In the genomic region with DNA sequence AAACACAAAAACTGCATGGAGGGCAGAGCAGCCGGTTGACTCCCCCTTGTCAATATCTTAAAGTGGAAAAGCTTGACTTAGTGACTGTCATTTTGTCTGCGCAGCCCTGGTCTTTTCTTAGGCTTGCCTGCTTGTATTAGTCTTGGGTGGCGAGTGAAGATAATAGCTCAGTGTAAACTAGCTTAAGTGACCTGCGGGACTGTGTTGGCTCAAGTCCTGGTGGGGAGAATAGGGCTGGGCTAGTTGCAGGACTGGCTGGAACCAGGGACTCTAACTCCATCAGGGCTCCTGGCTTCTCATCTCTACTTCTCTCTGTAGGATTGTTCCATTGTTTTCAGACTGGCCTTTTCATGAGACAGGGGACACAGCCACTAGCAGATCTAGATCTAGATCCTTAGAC, we compare ENCODE assay signal across 17 cellular contexts.
"Had no signal": no experiment of that assay in that cellular context is flagged by ENCODE, and none has a peak within 500 bp of the region (broad histone marks: within the 10 kb centered on the region; RNA-seq: fewer than 3 reads in every experiment).

No MANE protein-coding gene starts in this region.

- H3K27me3 Mint-ChIP-seq: activated B cell treated with CpG ODN at 0.5 μM for 24 hours; activated CD4-positive, alpha-beta T cell treated with anti-CD3 and anti-CD28 coated beads, Interleukin-2, amount 10 ng/mL, durations not matched to agents 24 days and 14 days; effector memory CD8-positive, alpha-beta T cell had no signal

- H2AFZ ChIP-seq: neural progenitor cell had no signal

- H3K4me3 ChIP-seq: ascending aorta, breast epithelium, lower lobe of right lung, neural progenitor cell, ovary, sigmoid colon had no signal

- H3K9me3 Mint-ChIP-seq: activated B cell treated with CpG ODN at 0.5 μM for 24 hours; activated CD4-positive, alpha-beta T cell treated with anti-CD3 and anti-CD28 coated beads, Interleukin-2, amount 10 ng/mL, durations not matched to agents 24 days and 14 days; mesothelial cell of epicardium had no signal

- H3K27ac Mint-ChIP-seq: activated B cell treated with CpG ODN at 0.5 μM for 24 hours; activated CD4-positive, alpha-beta T cell treated with anti-CD3 and anti-CD28 coated beads, Interleukin-2, amount 10 ng/mL, durations not matched to agents 24 days and 14 days; mesothelial cell of epicardium; neural progenitor cell; T-helper 2 cell treated with Interferon-gamma antibody and Interleukin-4, amounts not matched to agents 5 μg/mL and 100 μg/mL, for 36 hours had no signal

- DNase-seq: activated B cell treated with CpG ODN at 0.5 μM for 24 hours; activated CD4-positive, alpha-beta T cell treated with anti-CD3 and anti-CD28 coated beads, Interleukin-2, amount 10 ng/mL, durations not matched to agents 24 days and 14 days; cerebellar nuclear complex; effector memory CD8-positive, alpha-beta T cell; foreskin melanocyte; head of caudate nucleus; immature natural killer cell; lower lobe of right lung; ovary; sigmoid colon; stimulated activated CD4-positive, alpha-beta T cell treated with anti-CD3 and anti-CD28 coated beads, Interleukin-1b, Interleukin-23, amount 100 ng/mL, for 48 hours had no signal

- H3K27me3 ChIP-seq: ascending aorta, breast epithelium, neural progenitor cell, ovary, sigmoid colon had no signal

- ATAC-seq: effector memory CD8-positive, alpha-beta T cell had no signal

- H3K9me3 ChIP-seq: ascending aorta, breast epithelium, lower lobe of right lung, ovary, sigmoid colon had no signal

- H3K9ac ChIP-seq: neural progenitor cell had no signal

- H3K36me3 ChIP-seq: ascending aorta, breast epithelium, lower lobe of right lung, neural progenitor cell, ovary, sigmoid colon had no signal

- H3K27ac ChIP-seq: ascending aorta, breast epithelium, epithelial cell of prostate, lower lobe of right lung, neural progenitor cell, ovary, sigmoid colon had no signal

- H3K36me3 Mint-ChIP-seq: immature natural killer cell, mesothelial cell of epicardium, neural progenitor cell had no signal

- H3K4me2 ChIP-seq: neural progenitor cell had no signal

- H3K4me1 Mint-ChIP-seq: mesothelial cell of epicardium, neural progenitor cell had no signal

- H3K4me3 Mint-ChIP-seq: activated B cell treated with CpG ODN at 0.5 μM for 24 hours; activated CD4-positive, alpha-beta T cell treated with anti-CD3 and anti-CD28 coated beads, Interleukin-2, amount 10 ng/mL, durations not matched to agents 24 days and 14 days; effector memory CD8-positive, alpha-beta T cell; immature natural killer cell; mesothelial cell of epicardium; neural progenitor cell; T-helper 2 cell treated with Interferon-gamma antibody and Interleukin-4, amounts not matched to agents 5 μg/mL and 100 μg/mL, for 36 hours had no signal

- H3K4me1 ChIP-seq: ascending aorta, breast epithelium, lower lobe of right lung, neural progenitor cell, sigmoid colon had no signal
